In genomic region chr20:30581839-30582238, GRCh38 we compare ENCODE assay signal across 8 cellular contexts.
DNase-seq lines count a peak whose midpoint lies in the region; ATAC-seq and TF ChIP-seq lines count a peak whose summit lies in the region.
"Not testable (repeated sequence)": the region's sequence is repeated elsewhere in the genome, so short reads cannot be mapped to it uniquely, and the experiment has no call there.

No MANE protein-coding gene starts in this region.

- in situ Hi-C loops in Panc1 (cut with HindIII; ENCODE audit: low pct_unique_long_range_greater_than_20kb, low sequenced_read_pairs): not testable (repeated sequence)

- H3K27ac ChIP-seq in HEK293 (ENCODE audit: extremely low read depth, low read depth, low read length); Panc1 (ENCODE audit: low read length); WERI-Rb-1: not testable (repeated sequence)

- not testable (repeated sequence) for H3K9me3 ChIP-seq in HEK293 (ENCODE audit: control insufficient read depth, insufficient read depth, low read depth, low read length); Panc1 (ENCODE audit: control insufficient read depth, insufficient read depth, low read depth, low read length); WERI-Rb-1 (ENCODE audit: severe bottlenecking)

- not testable (repeated sequence) for H3K4me3 ChIP-seq in HEK293 (ENCODE audit: low read depth, low read length); Panc1 (ENCODE audit: low read depth in 2 of 2, low read length in 2 of 2); WERI-Rb-1 (ENCODE audit: low read depth, low read length); epithelial cell of proximal tubule (ENCODE audit: low read depth, low read length)

- not testable (repeated sequence) for TF ChIP-seq CTCF in HEK293 (tag by site-specific recombination; IDR thresholded peaks at IDR 0.05)
- TF ChIP-seq CTCF in Panc1 (IDR thresholded peaks at IDR 0.05): peak; percentile 93; the same call in 1 of the 2 replicates
- TF ChIP-seq CTCF in WERI-Rb-1 (IDR thresholded peaks at IDR 0.05; ENCODE audit: low read depth, low read length): 0 out of 2 replicates have a peak, but pooled peaks have one; percentile 20
- peak; percentile 60 for TF ChIP-seq CTCF in epithelial cell of proximal tubule (conservative IDR thresholded peaks at IDR 0.05; ENCODE audit: low read depth, low read length)

- BruUV-seq in Panc1 (replicated peaks; lab: Mats Ljungman, UMichigan): not testable (repeated sequence)

- intact Hi-C loops in Panc1 (cut with micrococcal nuclease; ENCODE audit: unreplicated experiment): not testable (repeated sequence)

- not testable (repeated sequence) for H3K36me3 ChIP-seq in HEK293 (ENCODE audit: control insufficient read depth in 2 of 2, insufficient read depth in 1 of 2, low read length in 2 of 2); Panc1 (ENCODE audit: control insufficient read depth, insufficient read depth, low read length); WERI-Rb-1

- H3K4me1 ChIP-seq in HEK293 (ENCODE audit: control insufficient read depth, insufficient read depth, low read length); Panc1 (ENCODE audit: control insufficient read depth, insufficient read depth, low read length): not testable (repeated sequence)

- POLR2A ChIA-PET in HEK293 (lab: Yijun Ruan, JAX); Panc1 (lab: Charles Lee): not testable (repeated sequence)

- not testable (repeated sequence) for H3K27me3 ChIP-seq in Panc1 (ENCODE audit: control insufficient read depth, insufficient read depth, low read length); WERI-Rb-1 (ENCODE audit: insufficient read depth, low read depth, severe bottlenecking)

- CTCF ChIA-PET in HEK293 (lab: Yijun Ruan, JAX): interaction anchor here (0.7 to 1.2 kb wide), 2 partner anchors 20 to 204 kb away, joined by 3 to 4 read pairs; no protein-coding TSS in a partner anchor
- CTCF ChIA-PET in Panc1 (lab: Charles Lee): not testable (repeated sequence)

- DNase-seq in Ammon's horn (ENCODE audit: low spot score): peak; percentile 40
- DNase-seq in NCI-H1105 treated with DMSO at 0.1 percent for 48 hours (lab: John Stamatoyannopoulos, UW): peak; percentile 32
- DNase-seq in Panc1 (ENCODE audit: low read depth, low spot score): peak; percentile 7
- DNase-seq in WERI-Rb-1; epithelial cell of proximal tubule (ENCODE audit: low read depth): not testable (repeated sequence)
- peak; percentile 5 for DNase-seq in kidney glomerular epithelial cell (lab: John Stamatoyannopoulos, UW)
- DNase-seq in renal cortical epithelial cell (ENCODE audit: low read depth): peak; percentile 25

- ATAC-seq in Panc1: not testable (repeated sequence)

TF ChIP-seq in HEK293, 187 proteins besides CTCF, POLR2A, EP300 and RAD21:
- TF ChIP-seq ZNF654 (tag by site-specific recombination; IDR thresholded peaks at IDR 0.05; ENCODE audit: low read depth): peak; percentile 64
